1 cellular context compared by ENCODE assay signal in the genomic region with DNA sequence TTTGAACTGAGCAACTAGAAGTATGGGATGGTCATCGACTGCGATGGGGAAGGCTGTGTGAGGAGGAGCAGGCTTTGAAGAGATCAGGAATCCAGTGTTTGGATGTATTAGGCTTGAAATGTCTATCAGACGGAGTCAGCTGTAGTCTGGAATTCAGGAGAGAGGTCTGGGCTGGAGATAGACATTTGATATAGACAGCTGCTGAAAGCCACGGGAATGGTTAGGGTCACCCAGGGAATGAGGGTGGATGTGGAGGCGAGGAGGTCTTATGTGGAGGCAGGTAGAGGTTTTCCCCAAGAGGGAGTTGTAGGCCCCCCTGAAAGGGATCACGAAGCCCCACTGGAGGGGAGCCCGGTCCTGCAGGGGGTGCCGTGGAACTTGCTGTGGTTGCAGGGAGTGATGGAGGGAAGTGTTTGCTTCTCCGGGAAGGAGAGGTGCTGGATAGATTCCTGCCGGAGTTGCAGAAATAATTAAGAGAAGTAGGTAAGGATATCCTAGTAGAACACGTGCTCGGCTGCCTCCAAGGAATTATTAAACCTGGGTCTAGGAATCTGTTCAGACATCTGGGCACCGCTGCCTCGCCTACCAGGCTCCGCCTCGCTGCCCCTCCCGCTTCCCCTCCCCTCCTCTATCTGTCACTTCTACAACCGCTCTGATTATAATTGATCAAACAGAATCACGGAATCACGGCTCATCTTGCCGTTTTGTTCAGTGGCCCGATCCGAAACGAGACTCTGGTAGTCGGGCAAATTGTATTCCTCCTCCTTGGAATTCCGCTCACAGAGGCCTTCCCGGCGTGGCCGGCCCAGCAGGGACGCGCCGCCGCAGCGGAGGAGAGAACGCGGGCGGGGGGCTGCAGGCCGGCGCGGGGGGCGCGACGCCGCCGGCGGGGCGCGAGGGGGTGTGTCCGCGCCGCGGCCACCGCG.
TF ChIP-seq lines count a peak whose summit lies in the region.

No MANE protein-coding gene starts in this region.

TF ChIP-seq in H1, 55 proteins besides CTCF, POLR2A, EP300 and RAD21:
- TF ChIP-seq TEAD4 (IDR thresholded peaks at IDR 0.05; ENCODE audit: low read depth, low read length) (0 out of 2 replicates have a peak, but pooled peaks have one; percentile 11), CTBP2 (IDR thresholded peaks at IDR 0.05; ENCODE audit: borderline replicate concordance, insufficient read depth, insufficient read length, low read length) (no peak)
